Comparison of ENCODE assay signal across 8 cellular contexts in the genomic region with DNA sequence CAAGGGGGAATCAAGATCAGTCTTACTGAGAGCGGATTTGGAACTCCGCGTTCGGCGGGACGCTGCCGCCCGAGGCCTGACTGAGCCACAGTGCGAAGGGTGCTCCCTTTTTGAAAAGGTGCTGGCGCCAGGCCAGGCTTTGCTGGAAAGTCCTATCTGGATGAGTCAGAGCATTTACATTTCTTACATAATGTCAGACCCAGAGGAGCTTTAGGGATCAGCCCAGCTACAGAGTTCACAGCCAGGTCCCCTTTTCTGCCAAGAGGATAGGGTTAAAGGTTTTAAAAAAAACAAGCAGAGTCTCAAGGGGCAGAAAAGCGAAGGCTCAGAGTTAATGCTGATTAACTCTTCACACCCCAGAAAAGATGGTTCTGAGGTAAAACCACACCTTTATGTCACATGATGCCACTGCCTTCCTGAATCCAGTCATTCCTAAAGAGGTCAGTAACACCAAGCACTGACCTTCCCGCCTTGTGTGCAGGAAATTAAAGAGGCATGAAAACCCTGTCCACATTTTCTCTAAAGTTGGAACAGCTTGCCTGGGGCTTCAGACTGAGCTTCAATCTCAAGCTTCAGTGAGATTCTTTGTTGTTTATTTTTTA.
DNase-seq lines count a peak whose midpoint lies in the region; ATAC-seq and TF ChIP-seq lines count a peak whose summit lies in the region.

No MANE protein-coding gene starts in this region.

- H3K36me3 ChIP-seq in iPS-20b (ENCODE audit: insufficient read depth, low read depth, low read length) = no peaks in the 10 kb centered on the region

- peaks cover 3% of the 10 kb centered on the region for H3K4me1 ChIP-seq in iPS-20b (ENCODE audit: insufficient read depth, low read length)

- peaks cover 42% of the 10 kb centered on the region for H3K27me3 ChIP-seq in iPS-20b (ENCODE audit: insufficient read depth, low read length)

- no peak for TF ChIP-seq CTCF in LNCaP clone FGC (IDR thresholded peaks at IDR 0.05; ENCODE audit: control insufficient read depth, extremely low read depth, insufficient read depth)
- TF ChIP-seq CTCF in astrocyte of the spinal cord (IDR thresholded peaks at IDR 0.05; ENCODE audit: low read depth, low read length) = no peak

- H3K4me3 ChIP-seq in LNCaP clone FGC (ENCODE audit: low read depth, low read length) (peak overlapping the region; percentile 36), astrocyte of the spinal cord (ENCODE audit: low read depth, low read length) (peak overlapping the region; percentile 30), iPS-20b (ENCODE audit: low read length) (peak overlapping the region; percentile 70), skin epidermis (peak overlapping the region; percentile 20 to 42 (median 33))

- no peak overlapping the region for H3K27ac ChIP-seq in iPS-20b (ENCODE audit: low read length)
- peak overlapping the region in 20 of 21 experiments; percentile 4 to 88 (median 79) for H3K27ac ChIP-seq in skin epidermis

- ATAC-seq in GM21717 (IDR thresholded peaks at IDR 0.05; ENCODE audit: unreplicated experiment) = peak; percentile 64

- DNase-seq in DMS53 treated with DMSO at 0.1 percent for 48 hours (lab: John Stamatoyannopoulos, UW; ENCODE audit: unreplicated experiment) (peak; percentile 96), LNCaP clone FGC (ENCODE audit: low read depth) (peak; percentile 64), SW 1271 (lab: John Stamatoyannopoulos, UW) (peak; percentile 34 to 84), astrocyte of the spinal cord (ENCODE audit: low read depth, low spot score) (peak; percentile 82), NCI-H2227 (lab: John Stamatoyannopoulos, UW; ENCODE audit: unreplicated experiment) (no peak)

- in situ Hi-C loops in astrocyte of the spinal cord (cut with HindIII; ENCODE audit: low sequenced_read_pairs) = no loop called here

- H3K9me3 ChIP-seq in iPS-20b (ENCODE audit: insufficient read depth, low read depth, low read length) = no peaks in the 10 kb centered on the region

- 0 out of 2 replicates have a peak overlapping the region, but pooled peaks have one; percentile 12 for H3K9ac ChIP-seq in iPS-20b (ENCODE audit: low read depth, low read length)
